In genomic region chr20:19816386-19816785, GRCh38 we compare ENCODE assay signal across 20 cellular contexts. TPM values are rescaled to one million over a fixed set of nuclear protein-coding genes. Genes with fewer than 3 reads are reported as not detected.
DNase-seq lines count a peak whose midpoint lies in the region; ATAC-seq and TF ChIP-seq lines count a peak whose summit lies in the region.
"Had no signal": no experiment of that assay in that cellular context is flagged by ENCODE, and none has a peak within 500 bp of the region (broad histone marks: within the 10 kb centered on the region; RNA-seq: fewer than 3 reads in every experiment).

No MANE protein-coding gene starts in this region.

- WGBS in smooth muscle cell (ENCODE audit: low lambda C conversion rate): 74% methylated on average over 4 of the region's 4 CpGs

- POLR2A ChIA-PET in activated CD4-positive, alpha-beta memory T cell treated with anti-CD3 and anti-CD28 coated beads for 36 hours (lab: Charles Lee): no interaction called here

- H3K9me3 Mint-ChIP-seq in activated CD4-positive, alpha-beta memory T cell treated with anti-CD3 and anti-CD28 coated beads for 36 hours: peaks cover 7% of the 10 kb centered on the region
- H3K9me3 Mint-ChIP-seq: activated T-helper 17 cell treated with anti-CD3 and anti-CD28 coated beads, Interleukin-2, amount 50 U/mL, for 72 hours had no signal

- no peaks in the 10 kb centered on the region for H3K79me2 ChIP-seq in smooth muscle cell (ENCODE audit: low read depth)

- H3K4me1 Mint-ChIP-seq in activated CD4-positive, alpha-beta memory T cell treated with anti-CD3 and anti-CD28 coated beads for 36 hours (ENCODE audit: low read depth): peaks cover 5% of the 10 kb centered on the region
- H3K4me1 Mint-ChIP-seq: activated T-helper 17 cell treated with anti-CD3 and anti-CD28 coated beads, Interleukin-2, amount 50 U/mL, for 72 hours had no signal

- H3K27ac ChIP-seq in SK-N-MC (peak overlapping the region; percentile 92), smooth muscle cell (ENCODE audit: low read depth) (peak overlapping the region; percentile 98)
- H3K27ac ChIP-seq: testis had no signal

- H3K4me2 ChIP-seq in smooth muscle cell: peak overlapping the region; percentile 32

- DNase-seq in HT1080 (ENCODE audit: low read depth) (peak; percentile 25), SK-N-MC (ENCODE audit: low read depth, low spot score) (no peak), glomerular visceral epithelial cell (ENCODE audit: extremely low spot score) (peak; percentile 12), smooth muscle cell (lab: John Stamatoyannopoulos, UW; ENCODE audit: unreplicated experiment) (no peak), CD1c-positive myeloid dendritic cell (ENCODE audit: extremely low spot score) (no peak)
- DNase-seq in activated CD4-positive, alpha-beta memory T cell treated with anti-CD3 and anti-CD28 coated beads for 36 hours: no peak
- DNase-seq: activated CD8-positive, alpha-beta memory T cell treated with anti-CD3 and anti-CD28 coated beads for 24 hours; amygdala; CD8-positive, alpha-beta memory T cell; left lung; naive thymus-derived CD8-positive, alpha-beta T cell; NCI-H1092; NCI-H2107; NCI-H774; stimulated activated CD4-positive, alpha-beta T cell treated with anti-CD3 and anti-CD28 coated beads, Interleukin-1b, Interleukin-23, amount 100 ng/mL, for 48 hours; testis had no signal

- intact Hi-C loops in activated CD4-positive, alpha-beta memory T cell treated with anti-CD3 and anti-CD28 coated beads for 36 hours (cut with micrococcal nuclease): no loop called here

- peaks cover 8% of the 10 kb centered on the region for H3F3A ChIP-seq in smooth muscle cell (ENCODE audit: low read depth)

- H3K4me3 ChIP-seq in SK-N-MC (no peak overlapping the region), smooth muscle cell (no peak overlapping the region)
- H3K4me3 ChIP-seq: esophagus muscularis mucosa, left lung, testis had no signal

- no peaks in the 10 kb centered on the region for H3K36me3 Mint-ChIP-seq in activated CD4-positive, alpha-beta memory T cell treated with anti-CD3 and anti-CD28 coated beads for 36 hours
- H3K36me3 Mint-ChIP-seq: CD8-positive, alpha-beta memory T cell had no signal

- H4K20me1 ChIP-seq in smooth muscle cell (ENCODE audit: low read depth): no peaks in the 10 kb centered on the region

- H3K27me3 Mint-ChIP-seq in activated CD4-positive, alpha-beta memory T cell treated with anti-CD3 and anti-CD28 coated beads for 36 hours: peaks cover 9% of the 10 kb centered on the region

- H3K9me3 ChIP-seq in SK-N-MC (ENCODE audit: low read depth, low read length) (no peaks in the 10 kb centered on the region; the same call in 1 of the 2 replicates), smooth muscle cell (replicated peaks; ENCODE audit: low read depth) (no peaks in the 10 kb centered on the region)
- H3K9me3 ChIP-seq: esophagus muscularis mucosa, testis had no signal

- H2AFZ ChIP-seq in smooth muscle cell (ENCODE audit: low read depth): no peak overlapping the region

- CTCF ChIA-PET in activated CD4-positive, alpha-beta memory T cell treated with anti-CD3 and anti-CD28 coated beads for 36 hours (lab: Charles Lee): interaction anchor here (0.6 kb wide), 1 partner anchor 92 kb away, joined by 3 read pairs; no protein-coding TSS in a partner anchor

- H3K9ac ChIP-seq in SK-N-MC (ENCODE audit: insufficient read length): no peak overlapping the region
- peak overlapping the region; percentile 34 for H3K9ac ChIP-seq in smooth muscle cell (ENCODE audit: low read depth)

- H3K4me3 Mint-ChIP-seq in activated CD4-positive, alpha-beta memory T cell treated with anti-CD3 and anti-CD28 coated beads for 36 hours: no peak overlapping the region
- H3K4me3 Mint-ChIP-seq: activated T-helper 17 cell treated with anti-CD3 and anti-CD28 coated beads, Interleukin-2, amount 50 U/mL, for 72 hours; CD8-positive, alpha-beta memory T cell had no signal

- TF ChIP-seq CTCF in smooth muscle cell (IDR thresholded peaks at IDR 0.05; ENCODE audit: borderline replicate concordance, insufficient read depth, poor library complexity, severe bottlenecking): no peak

- no peaks in the 10 kb centered on the region for H3K27me3 ChIP-seq in smooth muscle cell (ENCODE audit: low read depth)
- H3K27me3 ChIP-seq: esophagus muscularis mucosa, left lung, testis had no signal

- H3K4me1 ChIP-seq in smooth muscle cell (ENCODE audit: low read depth): peaks cover 14% of the 10 kb centered on the region

- no peak for ATAC-seq in GM21423 (IDR thresholded peaks at IDR 0.05; ENCODE audit: unreplicated experiment)
- ATAC-seq: naive thymus-derived CD8-positive, alpha-beta T cell had no signal

- no peaks in the 10 kb centered on the region for H3K36me3 ChIP-seq in SK-N-MC (ENCODE audit: insufficient read depth, low read length)
- no peaks in the 10 kb centered on the region for H3K36me3 ChIP-seq in smooth muscle cell (ENCODE audit: low read depth)
- H3K36me3 ChIP-seq: esophagus muscularis mucosa, left lung had no signal

- H3K27ac Mint-ChIP-seq in activated CD4-positive, alpha-beta memory T cell treated with anti-CD3 and anti-CD28 coated beads for 36 hours: no peak overlapping the region
- H3K27ac Mint-ChIP-seq: activated T-helper 17 cell treated with anti-CD3 and anti-CD28 coated beads, Interleukin-2, amount 50 U/mL, for 72 hours; CD8-positive, alpha-beta memory T cell; naive thymus-derived CD8-positive, alpha-beta T cell had no signal

RNA-seq across cellular contexts. Expression of gene RIN2, which starts 58.3 kb away (rescaled TPM):
- 65.7 and 66.1 TPM in 2 replicates for total RNA-seq in HT1080 (2014; rRNA removed; shearing (Covaris generic))
- 27.4 and 27.8 TPM in 2 replicates for polyA plus RNA-seq in HT1080 (2015; cell fraction: cytosol; rRNA removed)
- polyA plus RNA-seq in HT1080 (2015; cell fraction: nucleus; rRNA removed): 29.8 and 34.0 TPM in 2 replicates
- total RNA-seq in smooth muscle cell: 26.9 and 29.5 TPM in 2 replicates
- 16.0 TPM in 2 replicates for polyA plus RNA-seq in smooth muscle cell
- not detected for total RNA-seq in activated CD4-positive, alpha-beta memory T cell treated with anti-CD3 and anti-CD28 coated beads for 36 hours
- total RNA-seq: activated T-helper 17 cell treated with anti-CD3 and anti-CD28 coated beads, Interleukin-2, amount 50 U/mL, for 72 hours; T-helper 1 cell treated with Interleukin-12 subunit alpha and Interleukin-12 subunit beta and Interleukin-4 antibody, amounts not matched to agents 30 ng/mL and 1 ng/mL, for 36 hours had no signal
- polyA plus RNA-seq: CD8-positive, alpha-beta memory T cell; naive thymus-derived CD8-positive, alpha-beta T cell had no signal

Comparison
In these comparisons a context has a peak if more than half of its experiments do, and no peak if none do; other contexts are left out.
1. DNase-seq: peak in HT1080 (single experiment) and glomerular visceral epithelial cell (single experiment); none in SK-N-MC (single experiment), smooth muscle cell (single experiment), activated CD4-positive, alpha-beta memory T cell treated with anti-CD3 and anti-CD28 coated beads for 36 hours (single experiment) and CD1c-positive myeloid dendritic cell (single experiment).
2. RNA of gene RIN2, which starts 58.3 kb away (total RNA-seq): 65.7 to 66.1 TPM in HT1080 and 26.9 to 29.5 TPM in smooth muscle cell; not detected in activated CD4-positive, alpha-beta memory T cell treated with anti-CD3 and anti-CD28 coated beads for 36 hours; every median in the first group is over 10 times any median in the second.